In the genomic region with DNA sequence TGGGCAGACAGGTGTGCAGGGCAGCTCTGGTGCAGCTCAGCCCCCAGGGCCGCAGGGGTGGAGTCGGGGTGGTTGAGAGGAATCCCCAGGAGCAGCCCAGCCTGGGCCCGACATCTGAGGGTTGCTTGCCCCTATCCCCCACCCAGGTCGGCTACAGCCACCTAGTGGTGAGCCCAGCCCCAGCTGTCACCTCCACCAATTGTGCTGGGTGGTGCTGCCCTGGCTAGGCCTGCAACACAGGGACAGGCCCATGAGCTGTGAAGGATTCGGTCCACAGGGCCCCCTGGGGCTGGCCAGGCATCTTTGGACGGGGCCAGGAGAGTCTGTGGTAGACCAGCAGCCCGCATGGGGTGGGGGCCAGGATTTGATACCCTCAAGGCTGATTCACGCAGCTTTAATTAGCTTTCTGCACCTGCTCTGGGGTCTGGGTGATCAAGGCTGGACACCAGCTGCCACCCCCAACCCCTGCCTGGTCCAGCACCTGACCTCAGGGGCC, we compare ENCODE assay signal across 8 cellular contexts. TPM values are rescaled to one million over a fixed set of nuclear protein-coding genes. Genes with fewer than 3 reads are reported as not detected.
DNase-seq lines count a peak whose midpoint lies in the region; ATAC-seq, FAIRE-seq and TF ChIP-seq lines count a peak whose summit lies in the region.

No MANE protein-coding gene starts in this region.

- H3K27me3 Mint-ChIP-seq in naive thymus-derived CD4-positive, alpha-beta T cell = no peaks in the 10 kb centered on the region

- H3K4me1 Mint-ChIP-seq in naive thymus-derived CD4-positive, alpha-beta T cell = peaks cover 9 to 48% (median 15%) of the 10 kb centered on the region in 7 donors

- H3K27ac Mint-ChIP-seq in naive thymus-derived CD4-positive, alpha-beta T cell = peak overlapping the region; percentile 36 to 87 (median 79)

- no peaks in the 10 kb centered on the region for H3K36me3 ChIP-seq in naive thymus-derived CD4-positive, alpha-beta T cell (ENCODE audit: control insufficient read depth in 2 of 3, insufficient read depth in 3 of 3, low read length in 3 of 3)
- no peaks in the 10 kb centered on the region for H3K36me3 ChIP-seq in sigmoid colon

- no peaks in the 10 kb centered on the region for H3K36me3 Mint-ChIP-seq in naive thymus-derived CD4-positive, alpha-beta T cell

- peak; percentile 74 to 95 for ATAC-seq in A549
- ATAC-seq in naive thymus-derived CD4-positive, alpha-beta T cell = peak; percentile 64

- TF ChIP-seq EP300 in A549 (IDR thresholded peaks at IDR 0.05) (no peak), sigmoid colon (IDR thresholded peaks at IDR 0.05) (no peak)

- DNase-seq in A549 (ENCODE audit: low read depth in 1 of 2, low spot score in 1 of 2) = peak; percentile 48 to 74
- DNase-seq in M059J (ENCODE audit: low read depth) = peak; percentile 12
- DNase-seq in activated CD4-positive, CD25-positive, alpha-beta regulatory T cell (lab: John Stamatoyannopoulos, UW) = peak in 3 of 4 experiments; percentile 12 to 20 (median 18)
- peak in 1 of 10 donors; percentile 72 for DNase-seq in dorsolateral prefrontal cortex
- peak in 7 of 9 donors; percentile 28 to 50 (median 38) for DNase-seq in naive thymus-derived CD4-positive, alpha-beta T cell
- no peak for DNase-seq in HCEC 1CT
- no peak for DNase-seq in sigmoid colon

- H3K4me3 ChIP-seq in A549 (no peak overlapping the region), dorsolateral prefrontal cortex (peak overlapping the region in 2 of 59 donors; percentile 8 to 10), sigmoid colon (no peak overlapping the region)
- no peak overlapping the region for H3K4me3 ChIP-seq in naive thymus-derived CD4-positive, alpha-beta T cell (ENCODE audit: low read length)

- TF ChIP-seq POLR2A in A549 (IDR thresholded peaks at IDR 0.05; ENCODE audit: low read length) (no peak), sigmoid colon (IDR thresholded peaks at IDR 0.05) (no peak)

- H3K9me3 Mint-ChIP-seq in naive thymus-derived CD4-positive, alpha-beta T cell = no peaks in the 10 kb centered on the region

- no peak overlapping the region for H3K4me2 ChIP-seq in A549

- peak; percentile 39 for TF ChIP-seq CTCF in A549 (IDR thresholded peaks at IDR 0.05)
- TF ChIP-seq CTCF in GM12873 (IDR thresholded peaks at IDR 0.05; ENCODE audit: insufficient read depth, low read depth, low read length, missing control alignments) = peak; percentile 88
- TF ChIP-seq CTCF in dorsolateral prefrontal cortex (IDR thresholded peaks at IDR 0.05 in 54 of 56, conservative IDR thresholded peaks at IDR 0.05 in 2 of 56; ENCODE audit: low read depth in 1 of 56, partially characterized antibody in 56 of 56) = peak in 48 of 56 donors; percentile 6 to 58 (median 43)
- no peak for TF ChIP-seq CTCF in sigmoid colon (IDR thresholded peaks at IDR 0.05)

- H3K27me3 ChIP-seq in dorsolateral prefrontal cortex (no peaks in the 10 kb centered on the region), sigmoid colon (peaks cover 0 to 4% (median 0%) of the 10 kb centered on the region in 3 donors)
- H3K27me3 ChIP-seq in naive thymus-derived CD4-positive, alpha-beta T cell (ENCODE audit: control insufficient read depth in 2 of 2, insufficient read depth in 2 of 2, low read length in 2 of 2) = no peaks in the 10 kb centered on the region

- intact Hi-C loops in dorsolateral prefrontal cortex (cut with DNase I) (no loop called here), sigmoid colon (cut with DNase I) (no loop called here)
- intact Hi-C loops in naive thymus-derived CD4-positive, alpha-beta T cell (cut with micrococcal nuclease) = loop anchor here (1.0 kb wide), 3 partner anchors 32 to 81 kb away; no protein-coding TSS in a partner anchor

- POLR2A ChIA-PET in A549 (lab: Yijun Ruan, JAX) = no interaction called here
- POLR2A ChIA-PET in naive thymus-derived CD4-positive, alpha-beta T cell (lab: Charles Lee) = interaction anchor here (0.7 to 2.2 kb wide), 7 partner anchors 9 to 61 kb away, joined by 3 to 7 read pairs (median 3); no protein-coding TSS in a partner anchor

- FAIRE-seq in A549 (lab: Jason Lieb, UNC) = no peak

- CTCF ChIA-PET in A549 (lab: Yijun Ruan, JAX) = interaction anchor here (0.6 to 2.5 kb wide), 18 partner anchors 9 to 282 kb away, joined by 3 to 14 read pairs (median 4); no protein-coding TSS in a partner anchor
- CTCF ChIA-PET in naive thymus-derived CD4-positive, alpha-beta T cell (lab: Charles Lee) = interaction anchor here (0.8 to 1.6 kb wide), 2 partner anchors 8 to 82 kb away, joined by 3 to 6 read pairs; no protein-coding TSS in a partner anchor

- H3K4me3 Mint-ChIP-seq in naive thymus-derived CD4-positive, alpha-beta T cell = peak overlapping the region in 8 of 10 donors; percentile 29 to 54 (median 40)

- no CpG with 5 or more reads among the region's 8 CpGs for WGBS in A549 (ENCODE audit: missing lambda C conversion rate)
- WGBS in sigmoid colon, 2 donors = 40 to 52% methylated on average over 8 of the region's 8 CpGs

- peak; percentile 50 to 66; a peak in 4 of 5 replicates for TF ChIP-seq RAD21 in A549 (conservative IDR thresholded peaks at IDR 0.05 in 1 of 2, IDR thresholded peaks at IDR 0.05 in 1 of 2)

- no peak overlapping the region for H3K27ac ChIP-seq in A549
- H3K27ac ChIP-seq in dorsolateral prefrontal cortex = peak overlapping the region; percentile 37 to 97 (median 88)
- peak overlapping the region; percentile 49 for H3K27ac ChIP-seq in naive thymus-derived CD4-positive, alpha-beta T cell (ENCODE audit: low read depth, low read length)
- H3K27ac ChIP-seq in sigmoid colon = peak overlapping the region in 2 of 4 donors; percentile 2 to 16

- H3K4me1 ChIP-seq in A549 = no peaks in the 10 kb centered on the region
- H3K4me1 ChIP-seq in naive thymus-derived CD4-positive, alpha-beta T cell (ENCODE audit: control insufficient read depth in 2 of 2, insufficient read depth in 2 of 2, low read length in 2 of 2) = peaks cover 32 to 60% of the 10 kb centered on the region in 2 donors
- H3K4me1 ChIP-seq in sigmoid colon = peaks cover 0 to 24% (median 9%) of the 10 kb centered on the region in 4 donors

- H3K9me3 ChIP-seq in A549 = no peaks in the 10 kb centered on the region
- H3K9me3 ChIP-seq in naive thymus-derived CD4-positive, alpha-beta T cell (ENCODE audit: control insufficient read depth in 2 of 3, low read length in 3 of 3) = no peaks in the 10 kb centered on the region
- H3K9me3 ChIP-seq in sigmoid colon = no peaks in the 10 kb centered on the region

TF ChIP-seq in A549, 52 proteins besides CTCF, POLR2A, EP300 and RAD21:
- TF ChIP-seq KDM5A (IDR thresholded peaks at IDR 0.05) (no peak), NR3C1 (IDR thresholded peaks at IDR 0.05) (no peak), HOXB5 (CRISPR knock-in tag; IDR thresholded peaks at IDR 0.05) (no peak), SMC3 (IDR thresholded peaks at IDR 0.05) (peak; percentile 39; the same call in 2 of the 3 replicates), CBX8 (IDR thresholded peaks at IDR 0.05) (no peak)
- TF ChIP-seq, protein P1, sequence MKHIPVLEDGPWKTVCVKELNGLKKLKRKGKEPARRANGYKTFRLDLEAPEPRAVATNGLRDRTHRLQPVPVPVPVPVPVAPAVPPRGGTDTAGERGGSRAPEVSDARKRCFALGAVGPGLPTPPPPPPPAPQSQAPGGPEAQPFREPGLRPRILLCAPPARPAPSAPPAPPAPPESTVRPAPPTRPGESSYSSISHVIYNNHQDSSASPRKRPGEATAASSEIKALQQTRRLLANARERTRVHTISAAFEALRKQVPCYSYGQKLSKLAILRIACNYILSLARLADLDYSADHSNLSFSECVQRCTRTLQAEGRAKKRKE (CRISPR knock-in tag; IDR thresholded peaks at IDR 0.05; ENCODE audit: low read depth) = no peak
- TF ChIP-seq, protein P2, sequence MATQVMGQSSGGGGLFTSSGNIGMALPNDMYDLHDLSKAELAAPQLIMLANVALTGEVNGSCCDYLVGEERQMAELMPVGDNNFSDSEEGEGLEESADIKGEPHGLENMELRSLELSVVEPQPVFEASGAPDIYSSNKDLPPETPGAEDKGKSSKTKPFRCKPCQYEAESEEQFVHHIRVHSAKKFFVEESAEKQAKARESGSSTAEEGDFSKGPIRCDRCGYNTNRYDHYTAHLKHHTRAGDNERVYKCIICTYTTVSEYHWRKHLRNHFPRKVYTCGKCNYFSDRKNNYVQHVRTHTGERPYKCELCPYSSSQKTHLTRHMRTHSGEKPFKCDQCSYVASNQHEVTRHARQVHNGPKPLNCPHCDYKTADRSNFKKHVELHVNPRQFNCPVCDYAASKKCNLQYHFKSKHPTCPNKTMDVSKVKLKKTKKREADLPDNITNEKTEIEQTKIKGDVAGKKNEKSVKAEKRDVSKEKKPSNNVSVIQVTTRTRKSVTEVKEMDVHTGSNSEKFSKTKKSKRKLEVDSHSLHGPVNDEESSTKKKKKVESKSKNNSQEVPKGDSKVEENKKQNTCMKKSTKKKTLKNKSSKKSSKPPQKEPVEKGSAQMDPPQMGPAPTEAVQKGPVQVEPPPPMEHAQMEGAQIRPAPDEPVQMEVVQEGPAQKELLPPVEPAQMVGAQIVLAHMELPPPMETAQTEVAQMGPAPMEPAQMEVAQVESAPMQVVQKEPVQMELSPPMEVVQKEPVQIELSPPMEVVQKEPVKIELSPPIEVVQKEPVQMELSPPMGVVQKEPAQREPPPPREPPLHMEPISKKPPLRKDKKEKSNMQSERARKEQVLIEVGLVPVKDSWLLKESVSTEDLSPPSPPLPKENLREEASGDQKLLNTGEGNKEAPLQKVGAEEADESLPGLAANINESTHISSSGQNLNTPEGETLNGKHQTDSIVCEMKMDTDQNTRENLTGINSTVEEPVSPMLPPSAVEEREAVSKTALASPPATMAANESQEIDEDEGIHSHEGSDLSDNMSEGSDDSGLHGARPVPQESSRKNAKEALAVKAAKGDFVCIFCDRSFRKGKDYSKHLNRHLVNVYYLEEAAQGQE (IDR thresholded peaks at IDR 0.05) = no peak

RNA-seq across cellular contexts. Expression of a gene that starts 29.5 kb away (rescaled TPM):
- polyA plus RNA-seq in A549 (2011; rRNA removed) = 1.0 and 1.2 TPM in 2 replicates
- 3.8 and 7.5 TPM in 2 replicates for polyA plus RNA-seq in A549 (2012; cell fraction: cytosol; rRNA removed)
- polyA plus RNA-seq in A549 (2012; cell fraction: nucleus; rRNA removed) = 4.4 and 10.4 TPM in 2 replicates
- 2.1 to 2.8 TPM (median 2.7 TPM) in 3 replicates for polyA plus RNA-seq in A549 (2017; fragmentation: RNase III; extraction: RNeasy Plus Mini Kit Qiagen cat#74134 plus additional on column Dnase treatment)
- 0.62 and 1.0 TPM in 2 replicates for polyA minus RNA-seq in A549 (2011; rRNA and poly(A)+ RNA removed)
- 1.7 and 2.4 TPM in 2 replicates for total RNA-seq in M059J (2014; rRNA removed; shearing (Covaris generic))
- 10 to 100 TPM; 14.5 to 68.2 (median 38.9) TPM for total RNA-seq in dorsolateral prefrontal cortex
- 1 to 10 TPM in 4 of 5 experiments, under 1 TPM in 1; 0.98 to 2.7 (median 1.8) TPM for total RNA-seq in naive thymus-derived CD4-positive, alpha-beta T cell
- polyA plus RNA-seq in naive thymus-derived CD4-positive, alpha-beta T cell = 1 to 10 TPM; 2.2 to 2.9 TPM
- under 1 TPM in 2 of 4 donors, not detected in 2; 0.36 to 0.83 TPM for total RNA-seq in sigmoid colon
- 1 to 10 TPM in 2 of 3 donors, under 1 TPM in 1; 0.60 to 4.3 (median 1.4) TPM for polyA plus RNA-seq in sigmoid colon

Comparison
In these comparisons a context has a peak if more than half of its experiments do, and no peak if none do; other contexts are left out.
1. DNase-seq: peak in A549 (2 of 2), M059J (single experiment), activated CD4-positive, CD25-positive, alpha-beta regulatory T cell (3 of 4) and naive thymus-derived CD4-positive, alpha-beta T cell (7 of 9); none in HCEC 1CT (single experiment) and sigmoid colon (single experiment).
2. H3K27ac ChIP-seq: peak in dorsolateral prefrontal cortex (59 of 59) and naive thymus-derived CD4-positive, alpha-beta T cell (single experiment); none in A549 (0 of 2).
3. CTCF ChIP-seq: peak in A549 (single experiment), GM12873 (single experiment) and dorsolateral prefrontal cortex (48 of 56); none in sigmoid colon (0 of 4).
4. intact Hi-C loops: an anchor here in naive thymus-derived CD4-positive, alpha-beta T cell (1.0 kb wide); none called in dorsolateral prefrontal cortex and sigmoid colon.